In the genomic region with DNA sequence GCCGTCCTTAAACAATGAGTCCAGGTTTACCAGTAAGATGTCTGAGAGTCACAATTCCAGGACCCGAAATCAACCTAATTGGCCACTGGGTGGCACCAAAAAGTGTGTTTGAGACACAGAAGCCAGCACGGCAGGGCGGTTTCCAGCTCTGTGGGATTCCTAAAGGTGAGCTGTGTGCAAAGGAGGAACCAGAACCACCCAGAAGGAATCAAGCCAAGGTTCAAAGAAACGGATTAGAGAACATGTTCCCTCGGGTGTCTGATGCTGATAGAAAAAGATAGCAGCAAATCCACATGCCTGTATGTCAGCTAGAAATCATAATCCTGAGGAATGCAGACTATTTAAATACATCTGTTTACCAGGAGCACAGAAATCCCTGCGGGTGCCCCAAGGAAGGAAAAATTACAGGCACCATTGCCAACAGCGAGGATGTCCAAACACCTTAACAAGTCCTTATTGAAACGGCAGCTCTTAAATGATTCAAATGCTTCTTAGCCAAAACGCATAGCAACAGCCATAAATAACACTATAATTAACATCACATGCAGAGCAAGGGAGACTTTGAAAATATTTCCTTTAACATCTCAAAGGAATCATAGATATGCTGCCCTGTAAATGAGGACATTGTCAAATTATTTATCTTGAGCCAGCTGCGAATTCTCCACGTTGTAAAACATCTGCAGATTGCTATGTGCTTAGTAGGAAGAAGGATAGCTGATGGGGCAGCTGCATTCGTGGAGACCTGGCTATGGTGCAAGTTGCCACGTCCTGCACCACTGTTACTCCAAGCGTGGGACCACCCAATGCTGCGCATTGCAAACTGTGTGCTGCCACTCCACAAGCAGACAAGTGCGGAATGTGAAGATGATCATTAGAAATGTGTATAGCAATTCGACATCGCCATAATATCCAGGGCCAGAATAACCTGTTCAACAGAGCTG, we compare ENCODE assay signal across 8 cellular contexts.
A peak's percentile ranks its signal among the peaks of the same experiment; 100 is the strongest.
DNase-seq lines count a peak whose midpoint lies in the region; ATAC-seq and TF ChIP-seq lines count a peak whose summit lies in the region.

No MANE protein-coding gene starts in this region.

- ATAC-seq in GM18502 (IDR thresholded peaks at IDR 0.05; ENCODE audit: poor library complexity, unreplicated experiment) = peak; percentile 91
- ATAC-seq in HG03342 (IDR thresholded peaks at IDR 0.05; ENCODE audit: unreplicated experiment) = peak; percentile 77
- peak; percentile 33 for ATAC-seq in stimulated activated effector memory CD8-positive, alpha-beta T cell treated with anti-CD3 and anti-CD28 coated beads, Interleukin-12 subunit alpha, Interleukin-12 subunit beta, amount 100 ng/mL, for 72 hours

- H3K27me3 ChIP-seq in ACC112 (ENCODE audit: insufficient read depth, low read length) = peaks cover 30% of the 10 kb centered on the region
- no peaks in the 10 kb centered on the region for H3K27me3 ChIP-seq in endodermal cell (ENCODE audit: control insufficient read depth, insufficient read depth, low read length, poor library complexity, severe bottlenecking)
- H3K27me3 ChIP-seq in mesenchymal stem cell (ENCODE audit: control insufficient read depth in 1 of 2, insufficient read depth in 1 of 2, low read length in 2 of 2) = peaks cover 35 to 46% of the 10 kb centered on the region in 2 experiments

- DNase-seq in NCI-H446 treated with DMSO at 0.1 percent for 48 hours (lab: John Stamatoyannopoulos, UW) = peak; percentile 40
- peak; percentile 48 for DNase-seq in activated CD4-positive, alpha-beta T cell treated with anti-CD3 and anti-CD28 coated beads, Interleukin-2, amount 50 U/mL, for 1 hour
- DNase-seq in endodermal cell = peak; percentile 91
- peak; percentile 64 for DNase-seq in mesenchymal stem cell
- DNase-seq in stimulated activated effector memory CD8-positive, alpha-beta T cell treated with anti-CD3 and anti-CD28 coated beads, Interleukin-12 subunit alpha, Interleukin-12 subunit beta, amount 100 ng/mL, for 72 hours (ENCODE audit: low spot score in 2 of 2) = no peak

- 69 to 75% methylated on average over 19 of the region's 19 CpGs for WGBS in endodermal cell (ENCODE audit: insufficient coverage in 1 of 2, insufficient read length in 1 of 2), 2 experiments
- 56% methylated on average over 19 of the region's 19 CpGs for WGBS in mesenchymal stem cell

- H3K14ac ChIP-seq in mesenchymal stem cell (ENCODE audit: low read length in 2 of 2) = no peak overlapping the region

- H4K91ac ChIP-seq in mesenchymal stem cell (ENCODE audit: low read length) = no peak overlapping the region

- H3K9ac ChIP-seq in endodermal cell (ENCODE audit: extremely low read depth, low read length, poor library complexity, severe bottlenecking) = no peak overlapping the region
- peak overlapping the region; percentile 64 for H3K9ac ChIP-seq in mesenchymal stem cell (ENCODE audit: low read length)

- H3K18ac ChIP-seq in mesenchymal stem cell (ENCODE audit: low read depth in 1 of 2, low read length in 2 of 2) = no peak overlapping the region

- H3K27ac ChIP-seq in ACC112 (ENCODE audit: low read depth, low read length) (no peak overlapping the region), endodermal cell (ENCODE audit: low read depth, low read length) (no peak overlapping the region), mesenchymal stem cell (ENCODE audit: low read length, poor library complexity, severe bottlenecking) (no peak overlapping the region)

- no peak overlapping the region for H3K4me3 ChIP-seq in ACC112 (ENCODE audit: low read depth, low read length)
- no peak overlapping the region for H3K4me3 ChIP-seq in endodermal cell (ENCODE audit: low read length)
- peak overlapping the region in 1 of 2 experiments; percentile 54 for H3K4me3 ChIP-seq in mesenchymal stem cell (ENCODE audit: insufficient read depth in 1 of 2, low read depth in 1 of 2, low read length in 2 of 2)

- no peak overlapping the region for H3K23ac ChIP-seq in mesenchymal stem cell (ENCODE audit: low read length in 2 of 2)

- no peak overlapping the region for H3K4me3 Mint-ChIP-seq in endodermal cell
- H3K4me3 Mint-ChIP-seq in stimulated activated effector memory CD8-positive, alpha-beta T cell treated with anti-CD3 and anti-CD28 coated beads, Interleukin-12 subunit alpha, Interleukin-12 subunit beta, amount 100 ng/mL, for 72 hours = no peak overlapping the region

- no peak overlapping the region for H2BK15ac ChIP-seq in mesenchymal stem cell (ENCODE audit: low read depth, poor library complexity, severe bottlenecking)

- H2BK12ac ChIP-seq in mesenchymal stem cell (ENCODE audit: low read length in 2 of 2) = no peak overlapping the region

- H2AFZ ChIP-seq in ACC112 (ENCODE audit: low read length, unreplicated experiment) (peak overlapping the region; percentile 2), mesenchymal stem cell (ENCODE audit: low read depth, low read length) (no peak overlapping the region)

- H3K27me3 Mint-ChIP-seq in endodermal cell (ENCODE audit: insufficient read depth) = peaks cover 5% of the 10 kb centered on the region

- no peak overlapping the region for H3K27ac Mint-ChIP-seq in endodermal cell
- no peak overlapping the region for H3K27ac Mint-ChIP-seq in stimulated activated effector memory CD8-positive, alpha-beta T cell treated with anti-CD3 and anti-CD28 coated beads, Interleukin-12 subunit alpha, Interleukin-12 subunit beta, amount 100 ng/mL, for 72 hours

- H3K79me2 ChIP-seq in ACC112 (ENCODE audit: control insufficient read depth, insufficient read depth, low read length, unreplicated experiment) = no peaks in the 10 kb centered on the region

- no peak overlapping the region for H2BK5ac ChIP-seq in mesenchymal stem cell (ENCODE audit: low read depth, low read length, poor library complexity, severe bottlenecking)

- peaks cover 14% of the 10 kb centered on the region for H3K4me1 Mint-ChIP-seq in endodermal cell
- H3K4me1 Mint-ChIP-seq in stimulated activated effector memory CD8-positive, alpha-beta T cell treated with anti-CD3 and anti-CD28 coated beads, Interleukin-12 subunit alpha, Interleukin-12 subunit beta, amount 100 ng/mL, for 72 hours = no peaks in the 10 kb centered on the region

- peak overlapping the region; percentile 48 for H3K4me2 ChIP-seq in mesenchymal stem cell (ENCODE audit: low read length, poor library complexity, severe bottlenecking)

- H3K9me3 Mint-ChIP-seq in endodermal cell = no peaks in the 10 kb centered on the region
- H3K9me3 Mint-ChIP-seq in stimulated activated effector memory CD8-positive, alpha-beta T cell treated with anti-CD3 and anti-CD28 coated beads, Interleukin-12 subunit alpha, Interleukin-12 subunit beta, amount 100 ng/mL, for 72 hours = no peaks in the 10 kb centered on the region

- H3K9me3 ChIP-seq in endodermal cell (ENCODE audit: control insufficient read depth, low read length) = no peaks in the 10 kb centered on the region
- H3K9me3 ChIP-seq in mesenchymal stem cell (ENCODE audit: control insufficient read depth, low read length) = no peaks in the 10 kb centered on the region

- TF ChIP-seq CTCF in endodermal cell (conservative IDR thresholded peaks at IDR 0.05) = peak; percentile 85

- H3K4me1 ChIP-seq in ACC112 (ENCODE audit: control insufficient read depth, insufficient read depth, low read length, unreplicated experiment) (no peaks in the 10 kb centered on the region), endodermal cell (ENCODE audit: control insufficient read depth, insufficient read depth, low read length) (peaks cover 4% of the 10 kb centered on the region), mesenchymal stem cell (ENCODE audit: control insufficient read depth, insufficient read depth, low read depth, low read length) (no peaks in the 10 kb centered on the region)

- no peak overlapping the region for H2AK5ac ChIP-seq in mesenchymal stem cell (ENCODE audit: low read length, severe bottlenecking)

- H3K4ac ChIP-seq in mesenchymal stem cell (ENCODE audit: low read depth in 1 of 2, low read length in 2 of 2) = no peak overlapping the region

- H4K8ac ChIP-seq in mesenchymal stem cell (ENCODE audit: low read length) = no peak overlapping the region

- H3K79me1 ChIP-seq in mesenchymal stem cell (replicated peaks; ENCODE audit: low read length, poor library complexity, severe bottlenecking) = no peaks in the 10 kb centered on the region

- no peak overlapping the region for H2BK120ac ChIP-seq in mesenchymal stem cell (ENCODE audit: low read depth, low read length)

- H3K36me3 Mint-ChIP-seq in endodermal cell (ENCODE audit: low read depth) = no peaks in the 10 kb centered on the region
- H3K36me3 Mint-ChIP-seq in stimulated activated effector memory CD8-positive, alpha-beta T cell treated with anti-CD3 and anti-CD28 coated beads, Interleukin-12 subunit alpha, Interleukin-12 subunit beta, amount 100 ng/mL, for 72 hours = no peaks in the 10 kb centered on the region

- H3K36me3 ChIP-seq in ACC112 (ENCODE audit: insufficient read depth, low read length) (no peaks in the 10 kb centered on the region), endodermal cell (ENCODE audit: control insufficient read depth, insufficient read depth, low read length) (no peaks in the 10 kb centered on the region), mesenchymal stem cell (ENCODE audit: control insufficient read depth in 1 of 2, insufficient read depth in 2 of 2, low read depth in 1 of 2, low read length in 2 of 2) (no peaks in the 10 kb centered on the region)

Comparison
In these comparisons a context has a peak if more than half of its experiments do, and no peak if none do; other contexts are left out.
1. ATAC-seq: peak in every context shown above with its lines; median percentile 91 in GM18502; 77 in HG03342; 33 in stimulated activated effector memory CD8-positive, alpha-beta T cell treated with anti-CD3 and anti-CD28 coated beads, Interleukin-12 subunit alpha, Interleukin-12 subunit beta, amount 100 ng/mL, for 72 hours.
2. DNase-seq: peak in NCI-H446 treated with DMSO at 0.1 percent for 48 hours (single experiment), activated CD4-positive, alpha-beta T cell treated with anti-CD3 and anti-CD28 coated beads, Interleukin-2, amount 50 U/mL, for 1 hour (single experiment), endodermal cell (single experiment) and mesenchymal stem cell (single experiment); none in stimulated activated effector memory CD8-positive, alpha-beta T cell treated with anti-CD3 and anti-CD28 coated beads, Interleukin-12 subunit alpha, Interleukin-12 subunit beta, amount 100 ng/mL, for 72 hours (0 of 2).